ENCODE assay signal across 8 cellular contexts in genomic region chr6:95203153-95203754, GRCh38.
DNase-seq lines count a peak whose midpoint lies in the region; ATAC-seq lines count a peak whose summit lies in the region.

No MANE protein-coding gene starts in this region.

- no peaks in the 10 kb centered on the region for H3K27me3 ChIP-seq in mesenchymal stem cell (ENCODE audit: control insufficient read depth in 1 of 2, insufficient read depth in 1 of 2, low read length in 2 of 2)

- H3K23ac ChIP-seq in mesenchymal stem cell (ENCODE audit: low read length in 2 of 2), result no peak overlapping the region

- H3K14ac ChIP-seq in mesenchymal stem cell (ENCODE audit: low read length in 2 of 2), result no peak overlapping the region

- H3K36me3 ChIP-seq in mesenchymal stem cell (ENCODE audit: control insufficient read depth in 1 of 2, insufficient read depth in 2 of 2, low read depth in 1 of 2, low read length in 2 of 2), result no peaks in the 10 kb centered on the region

- no peak overlapping the region for H2BK120ac ChIP-seq in mesenchymal stem cell (ENCODE audit: low read depth, low read length)

- H3K27ac Mint-ChIP-seq in activated CD4-positive, alpha-beta memory T cell treated with anti-CD3 and anti-CD28 coated beads for 36 hours, result no peak overlapping the region

- H2BK15ac ChIP-seq in mesenchymal stem cell (ENCODE audit: low read depth, poor library complexity, severe bottlenecking), result no peak overlapping the region

- no peaks in the 10 kb centered on the region for H3K36me3 Mint-ChIP-seq in activated CD4-positive, alpha-beta memory T cell treated with anti-CD3 and anti-CD28 coated beads for 36 hours

- H3K9me3 ChIP-seq in mesenchymal stem cell (ENCODE audit: control insufficient read depth, low read length), result no peaks in the 10 kb centered on the region

- no peak overlapping the region for H2AK5ac ChIP-seq in mesenchymal stem cell (ENCODE audit: low read length, severe bottlenecking)

- H3K4ac ChIP-seq in mesenchymal stem cell (ENCODE audit: low read depth in 1 of 2, low read length in 2 of 2), result no peak overlapping the region

- no peak overlapping the region for H4K91ac ChIP-seq in mesenchymal stem cell (ENCODE audit: low read length)

- no peaks in the 10 kb centered on the region for H3K79me1 ChIP-seq in mesenchymal stem cell (replicated peaks; ENCODE audit: low read length, poor library complexity, severe bottlenecking)

- intact Hi-C loops in activated CD4-positive, alpha-beta memory T cell treated with anti-CD3 and anti-CD28 coated beads for 36 hours (cut with micrococcal nuclease), result loop anchor here (5.0 kb wide), 1 partner anchor 1854 kb away; no protein-coding TSS in a partner anchor

- DNase-seq in Daoy (ENCODE audit: low read depth) (peak; percentile 1), NCI-H2171 treated with DMSO at 0.1 percent for 48 hours (lab: John Stamatoyannopoulos, UW) (peak; percentile 61), astrocyte of the hippocampus (ENCODE audit: low read depth, low spot score) (peak; percentile 43), mesenchymal stem cell (peak; percentile 40), mesenteric fat pad (ENCODE audit: low spot score) (no peak)
- no peak for DNase-seq in activated CD4-positive, alpha-beta memory T cell treated with anti-CD3 and anti-CD28 coated beads for 36 hours

- H3K4me2 ChIP-seq in mesenchymal stem cell (ENCODE audit: low read length, poor library complexity, severe bottlenecking), result no peak overlapping the region

- no peaks in the 10 kb centered on the region for H3K4me1 ChIP-seq in mesenchymal stem cell (ENCODE audit: control insufficient read depth, insufficient read depth, low read depth, low read length)

- no peak overlapping the region for H3K4me3 ChIP-seq in mesenchymal stem cell (ENCODE audit: insufficient read depth in 1 of 2, low read depth in 1 of 2, low read length in 2 of 2)

- 25% methylated on average over 1 of the region's 2 CpGs for WGBS in mesenchymal stem cell

- POLR2A ChIA-PET in activated CD4-positive, alpha-beta memory T cell treated with anti-CD3 and anti-CD28 coated beads for 36 hours (lab: Charles Lee), result no interaction called here

- no peak overlapping the region for H2AFZ ChIP-seq in mesenchymal stem cell (ENCODE audit: low read depth, low read length)

- no peak overlapping the region for H3K18ac ChIP-seq in mesenchymal stem cell (ENCODE audit: low read depth in 1 of 2, low read length in 2 of 2)

- no peak overlapping the region for H2BK5ac ChIP-seq in mesenchymal stem cell (ENCODE audit: low read depth, low read length, poor library complexity, severe bottlenecking)

- no peak overlapping the region for H2BK12ac ChIP-seq in mesenchymal stem cell (ENCODE audit: low read length in 2 of 2)

- no peak overlapping the region for H3K4me3 Mint-ChIP-seq in activated CD4-positive, alpha-beta memory T cell treated with anti-CD3 and anti-CD28 coated beads for 36 hours

- H3K27me3 Mint-ChIP-seq in activated CD4-positive, alpha-beta memory T cell treated with anti-CD3 and anti-CD28 coated beads for 36 hours, result no peaks in the 10 kb centered on the region

- H3K4me1 Mint-ChIP-seq in activated CD4-positive, alpha-beta memory T cell treated with anti-CD3 and anti-CD28 coated beads for 36 hours (ENCODE audit: low read depth), result no peaks in the 10 kb centered on the region

- CTCF ChIA-PET in activated CD4-positive, alpha-beta memory T cell treated with anti-CD3 and anti-CD28 coated beads for 36 hours (lab: Charles Lee), result interaction anchor here (0.6 to 1.4 kb wide), 8 partner anchors 11 to 1662 kb away, joined by 3 to 4 read pairs (median 3); no protein-coding TSS in a partner anchor

- no peak overlapping the region for H4K8ac ChIP-seq in mesenchymal stem cell (ENCODE audit: low read length)

- no peaks in the 10 kb centered on the region for H3K9me3 Mint-ChIP-seq in activated CD4-positive, alpha-beta memory T cell treated with anti-CD3 and anti-CD28 coated beads for 36 hours

- peak; percentile 82 for ATAC-seq in GM19324 (IDR thresholded peaks at IDR 0.05; ENCODE audit: low FRiP score, unreplicated experiment)
- peak; percentile 88 for ATAC-seq in HG03097 (IDR thresholded peaks at IDR 0.05; ENCODE audit: low FRiP score, unreplicated experiment)

- no peak overlapping the region for H3K27ac ChIP-seq in mesenchymal stem cell (ENCODE audit: low read length, poor library complexity, severe bottlenecking)

- no peak overlapping the region for H3K9ac ChIP-seq in mesenchymal stem cell (ENCODE audit: low read length)

Comparison
In these comparisons a context has a peak if more than half of its experiments do, and no peak if none do; other contexts are left out.
1. DNase-seq: peak in Daoy (single experiment), NCI-H2171 treated with DMSO at 0.1 percent for 48 hours (single experiment), astrocyte of the hippocampus (single experiment) and mesenchymal stem cell (single experiment); none in activated CD4-positive, alpha-beta memory T cell treated with anti-CD3 and anti-CD28 coated beads for 36 hours (single experiment) and mesenteric fat pad (single experiment).